28 cellular contexts compared by ENCODE assay signal in the genomic region with DNA sequence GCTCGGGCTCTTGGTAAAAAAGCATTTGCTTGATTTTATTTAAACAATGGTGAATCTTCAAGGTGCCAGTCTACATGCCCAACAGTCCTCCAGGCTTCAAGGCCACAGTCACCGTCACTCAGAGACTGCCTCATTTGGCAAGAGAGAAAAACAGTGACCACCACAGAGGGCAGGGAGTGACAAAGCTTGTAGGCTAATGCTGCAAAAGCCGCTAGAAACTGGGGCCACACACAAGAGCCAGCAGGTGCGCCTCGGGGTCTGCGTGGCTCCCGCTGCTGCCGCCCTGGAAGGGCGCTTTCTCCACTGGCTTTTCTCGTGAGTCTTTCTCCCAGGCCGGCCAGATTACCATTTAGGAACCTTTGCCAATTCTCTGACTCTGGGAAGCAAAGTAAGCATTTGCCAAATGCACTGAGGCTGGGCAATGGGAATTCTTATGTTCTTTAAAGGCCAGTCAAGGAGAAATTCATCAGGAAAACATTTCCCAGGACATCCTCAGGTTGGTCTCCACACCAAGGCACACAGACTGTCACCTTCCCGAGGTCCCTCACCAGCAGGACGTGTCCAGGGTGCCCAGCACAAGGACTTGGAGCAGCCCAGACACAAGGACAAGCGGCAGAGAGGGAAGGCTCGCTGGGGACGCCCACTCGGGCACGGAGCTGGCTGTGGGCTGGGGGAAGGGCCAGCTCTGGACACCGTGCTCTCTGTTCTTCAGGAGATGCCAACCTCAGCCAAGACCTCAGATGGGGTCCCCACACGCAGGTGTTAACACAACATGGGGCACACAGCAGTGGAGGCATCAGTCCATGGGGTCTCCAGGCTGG. TPM values are rescaled to one million over a fixed set of nuclear protein-coding genes. Genes with fewer than 3 reads are reported as not detected.
DNase-seq lines count a peak whose midpoint lies in the region; ATAC-seq and TF ChIP-seq lines count a peak whose summit lies in the region.
"Had no signal": no experiment of that assay in that cellular context is flagged by ENCODE, and none has a peak within 500 bp of the region (broad histone marks: within the 10 kb centered on the region; RNA-seq: fewer than 3 reads in every experiment).

No MANE protein-coding gene starts in this region.

- H3K27ac ChIP-seq in A673 (ENCODE audit: low read depth, low read length, poor library complexity, severe bottlenecking) (no peak overlapping the region), adrenal gland (peak overlapping the region in 4 of 5 donors; percentile 11 to 71 (median 54)), gastroesophageal sphincter (peak overlapping the region in 3 of 4 donors; percentile 43 to 62 (median 46)), WERI-Rb-1 (no peak overlapping the region)
- H3K27ac ChIP-seq: C4-2B, epithelial cell of prostate, SJCRH30 had no signal

- DNase-seq in A673 (ENCODE audit: low spot score) (no peak), adrenal gland (peak in 6 of 7 donors; percentile 66 to 84 (median 78)), nephron progenitor cell (no peak), NCI-H2107 treated with DMSO at 0.1 percent for 48 hours (lab: John Stamatoyannopoulos, UW; ENCODE audit: unreplicated experiment) (no peak), WERI-Rb-1 (no peak)
- DNase-seq: activated CD4-positive, alpha-beta T cell treated with anti-CD3 and anti-CD28 coated beads for 1 hour; activated naive CD4-positive, alpha-beta T cell treated with anti-CD3 and anti-CD28 coated beads for 36 hours; activated T-cell treated with anti-CD3 and anti-CD28 coated beads, Interleukin-2, amount 50 U/mL, for 48 hours; EL; H7; hippocampal formation; immature natural killer cell; Karpas-422; MV-4-11; NCI-H526 treated with DMSO at 0.1 percent for 48 hours; SJCRH30; small intestine; stimulated activated CD4-positive, alpha-beta T cell treated with anti-CD3 and anti-CD28 coated beads, Interleukin-2, amount 100 ng/mL, for 48 hours; T-helper 1 cell had no signal

- intact Hi-C loops in A673 (cut with micrococcal nuclease; ENCODE audit: unreplicated experiment) = no loop called here
- intact Hi-C loops in adrenal gland (cut with DNase I) = loop anchor here (5.0 kb wide), 2 partner anchors 43 to 53 kb away; partner anchors contain the start of gene FBXO31 (in 1 of the 2)

- no peak for ATAC-seq in gastroesophageal sphincter
- no peak for ATAC-seq in HG03159 (IDR thresholded peaks at IDR 0.05; ENCODE audit: unreplicated experiment)
- ATAC-seq in HG03469 (IDR thresholded peaks at IDR 0.05; ENCODE audit: unreplicated experiment) = no peak
- ATAC-seq: Panc1; stimulated activated effector memory CD8-positive, alpha-beta T cell treated with anti-CD3 and anti-CD28 coated beads, Interleukin-12 subunit alpha, Interleukin-12 subunit beta, amount 100 ng/mL, for 72 hours had no signal

- H3K4me1 ChIP-seq in A673 (ENCODE audit: insufficient read depth, low read length, poor library complexity, severe bottlenecking) (no peaks in the 10 kb centered on the region), adrenal gland (replicated peaks in 1 of 2) (peaks cover 11 to 18% of the 10 kb centered on the region in 2 donors), gastroesophageal sphincter (peaks cover 0 to 39% (median 7%) of the 10 kb centered on the region in 3 donors)
- H3K4me1 ChIP-seq: SJCRH30 had no signal

- H3K36me3 ChIP-seq in A673 (ENCODE audit: insufficient read depth, low read length, poor library complexity, severe bottlenecking) = peaks cover 21% of the 10 kb centered on the region
- H3K36me3 ChIP-seq in adrenal gland (replicated peaks in 1 of 2) = peaks cover 0 to 33% of the 10 kb centered on the region in 2 donors
- H3K36me3 ChIP-seq in gastroesophageal sphincter = peaks cover 0 to 90% of the 10 kb centered on the region in 2 donors
- peaks cover 18% of the 10 kb centered on the region for H3K36me3 ChIP-seq in WERI-Rb-1
- H3K36me3 ChIP-seq: SJCRH30 had no signal

- H3K4me3 ChIP-seq in A673 (ENCODE audit: low read depth, low read length, poor library complexity, severe bottlenecking) (no peak overlapping the region), adrenal gland (no peak overlapping the region), gastroesophageal sphincter (no peak overlapping the region), WERI-Rb-1 (ENCODE audit: low read depth, low read length) (no peak overlapping the region)
- H3K4me3 ChIP-seq: SJCRH30, vagina had no signal

- no peak for TF ChIP-seq EP300 in gastroesophageal sphincter (IDR thresholded peaks at IDR 0.05)

- H3K36me3 Mint-ChIP-seq in nephron progenitor cell (ENCODE audit: low read depth) = peaks cover 12% of the 10 kb centered on the region

- H3K27ac Mint-ChIP-seq in nephron progenitor cell = peak overlapping the region; percentile 42
- H3K27ac Mint-ChIP-seq: activated naive CD4-positive, alpha-beta T cell treated with anti-CD3 and anti-CD28 coated beads for 36 hours; immature natural killer cell; stimulated activated effector memory CD8-positive, alpha-beta T cell treated with anti-CD3 and anti-CD28 coated beads, Interleukin-12 subunit alpha, Interleukin-12 subunit beta, amount 100 ng/mL, for 72 hours had no signal

- H3K9me3 Mint-ChIP-seq in nephron progenitor cell = no peaks in the 10 kb centered on the region
- H3K9me3 Mint-ChIP-seq: activated naive CD4-positive, alpha-beta T cell treated with anti-CD3 and anti-CD28 coated beads for 36 hours; immature natural killer cell; neural crest cell; stimulated activated effector memory CD8-positive, alpha-beta T cell treated with anti-CD3 and anti-CD28 coated beads, Interleukin-12 subunit alpha, Interleukin-12 subunit beta, amount 100 ng/mL, for 72 hours had no signal

- no peaks in the 10 kb centered on the region for H3K27me3 Mint-ChIP-seq in nephron progenitor cell (ENCODE audit: low read depth, poor library complexity)

- BruUV-seq in A673 (replicated peaks; lab: Mats Ljungman, UMichigan) = TSS peak; percentile 23

- CTCF ChIA-PET in A673 (lab: Charles Lee) = no interaction called here

- no peaks in the 10 kb centered on the region for H3K27me3 ChIP-seq in A673 (replicated peaks; ENCODE audit: insufficient read depth, low read depth, low read length, poor library complexity)
- no peaks in the 10 kb centered on the region for H3K27me3 ChIP-seq in adrenal gland
- no peaks in the 10 kb centered on the region for H3K27me3 ChIP-seq in gastroesophageal sphincter
- no peaks in the 10 kb centered on the region for H3K27me3 ChIP-seq in WERI-Rb-1 (ENCODE audit: insufficient read depth, low read depth, severe bottlenecking)
- H3K27me3 ChIP-seq: SJCRH30, vagina had no signal

- WGBS in adrenal gland, 4 donors = 32 to 70% (median 58%) methylated on average over 12 to 20 of the region's 20 CpGs
- WGBS in gastroesophageal sphincter (ENCODE audit: low coverage in 1 of 2), 2 donors = 84 to 90% methylated on average over 2 to 9 of the region's 20 CpGs

- POLR2A ChIA-PET in A673 (lab: Charles Lee; ENCODE audit: low non-redundant PET) = no interaction called here

- TF ChIP-seq CTCF in A673 (conservative IDR thresholded peaks at IDR 0.05; ENCODE audit: low read depth, low read length) (no peak), adrenal gland (IDR thresholded peaks at IDR 0.05) (no peak), gastroesophageal sphincter (IDR thresholded peaks at IDR 0.05) (no peak), nephron progenitor cell (IDR thresholded peaks at IDR 0.05) (no peak), WERI-Rb-1 (IDR thresholded peaks at IDR 0.05; ENCODE audit: low read depth, low read length) (no peak)

- H3K9me3 ChIP-seq in A673 (ENCODE audit: low read depth, low read length, poor library complexity, severe bottlenecking) (no peaks in the 10 kb centered on the region), adrenal gland (replicated peaks in 1 of 3) (no peaks in the 10 kb centered on the region), gastroesophageal sphincter (no peaks in the 10 kb centered on the region), WERI-Rb-1 (ENCODE audit: severe bottlenecking) (no peaks in the 10 kb centered on the region)
- H3K9me3 ChIP-seq: SJCRH30, vagina had no signal

- H3K4me3 Mint-ChIP-seq in nephron progenitor cell = no peak overlapping the region
- H3K4me3 Mint-ChIP-seq: activated naive CD4-positive, alpha-beta T cell treated with anti-CD3 and anti-CD28 coated beads for 36 hours; immature natural killer cell; neural crest cell; stimulated activated effector memory CD8-positive, alpha-beta T cell treated with anti-CD3 and anti-CD28 coated beads, Interleukin-12 subunit alpha, Interleukin-12 subunit beta, amount 100 ng/mL, for 72 hours had no signal

- H3K4me1 Mint-ChIP-seq in nephron progenitor cell = peaks cover 27% of the 10 kb centered on the region
- H3K4me1 Mint-ChIP-seq: neural crest cell; stimulated activated effector memory CD8-positive, alpha-beta T cell treated with anti-CD3 and anti-CD28 coated beads, Interleukin-12 subunit alpha, Interleukin-12 subunit beta, amount 100 ng/mL, for 72 hours had no signal

- peak in 1 of 2 donors; percentile 50 for TF ChIP-seq POLR2A in adrenal gland (IDR thresholded peaks at IDR 0.05)
- no peak for TF ChIP-seq POLR2A in gastroesophageal sphincter (IDR thresholded peaks at IDR 0.05)

RNA-seq across cellular contexts. Expression of gene C16orf95, which starts 12.5 kb away (rescaled TPM):
- total RNA-seq in A673 (2021) (5.1 and 8.9 TPM in 2 replicates), adrenal gland (1 to 10 TPM in 6 of 8 donors, under 1 TPM in 2; 0.67 to 9.9 (median 4.9) TPM), gastroesophageal sphincter (1 to 10 TPM in 3 of 4 donors, under 1 TPM in 1; 0.67 to 4.2 (median 2.2) TPM)
- polyA plus RNA-seq in adrenal gland = 1 to 10 TPM; 2.5 to 7.8 (median 7.1) TPM

RNA-seq across cellular contexts. Expression of gene FBXO31, which starts 53.9 kb away (rescaled TPM):
- total RNA-seq in A673 (2021) (32.2 and 34.3 TPM in 2 replicates), adrenal gland (100 to 1,000 TPM in 1 of 8 donors, 10 to 100 TPM in 7; 41.4 to 106 (median 76.5) TPM), gastroesophageal sphincter (100 to 1,000 TPM in 1 of 4 donors, 10 to 100 TPM in 3; 69.2 to 141 (median 85.1) TPM)
- 10 to 100 TPM; 22.9 to 31.1 (median 24.9) TPM for polyA plus RNA-seq in adrenal gland

Comparison
In these comparisons a context has a peak if more than half of its experiments do, and no peak if none do; other contexts are left out.
1. DNase-seq: peak in adrenal gland (6 of 7); none in A673 (single experiment), nephron progenitor cell (single experiment), NCI-H2107 treated with DMSO at 0.1 percent for 48 hours (single experiment) and WERI-Rb-1 (single experiment).
2. H3K27ac ChIP-seq: peak in adrenal gland (4 of 5) and gastroesophageal sphincter (3 of 4); none in A673 (single experiment) and WERI-Rb-1 (single experiment).